ENCODE assay signal across 9 cellular contexts in genomic region chr14:51507556-51508511, GRCh38.
DNase-seq lines count a peak whose midpoint lies in the region; TF ChIP-seq lines count a peak whose summit lies in the region.
"Had no signal": no experiment of that assay in that cellular context is flagged by ENCODE, and none has a peak within 500 bp of the region (broad histone marks: within the 10 kb centered on the region; RNA-seq: fewer than 3 reads in every experiment).

No MANE protein-coding gene starts in this region.

- H3F3A ChIP-seq in neural cell (ENCODE audit: insufficient read depth, low read length, poor library complexity, severe bottlenecking) = no peaks in the 10 kb centered on the region

- intact Hi-C loops in posterior vena cava (cut with DNase I) = no loop called here

- no peaks in the 10 kb centered on the region for H3K36me3 ChIP-seq in neural cell (ENCODE audit: insufficient read depth, low read length)

- DNase-seq in AG08395 (ENCODE audit: low spot score) (peak; percentile 75), NCI-H2171 (lab: John Stamatoyannopoulos, UW) (peak; percentile 83), endothelial cell (ENCODE audit: low spot score) (no peak), kidney tubule cell (ENCODE audit: low spot score) (no peak), posterior vena cava (ENCODE audit: low spot score) (no peak), GM10266 (ENCODE audit: extremely low spot score) (no peak), GM20000 (ENCODE audit: low spot score) (no peak)
- DNase-seq: activated naive CD8-positive, alpha-beta T cell treated with anti-CD3 and anti-CD28 coated beads, Interleukin-2, amount 10 ng/mL, durations not matched to agents 7 days and 5 days had no signal

- no peak overlapping the region for H2AFZ ChIP-seq in neural cell (ENCODE audit: low read depth, low read length)

- peak overlapping the region; percentile 61 for H3K27ac Mint-ChIP-seq in endothelial cell (ENCODE audit: unreplicated experiment)
- H3K27ac Mint-ChIP-seq: activated naive CD8-positive, alpha-beta T cell treated with anti-CD3 and anti-CD28 coated beads, Interleukin-2, amount 10 ng/mL, durations not matched to agents 7 days and 5 days had no signal

- no peak for TF ChIP-seq EP300 in neural cell (conservative IDR thresholded peaks at IDR 0.05; ENCODE audit: poor library complexity, severe bottlenecking)

- TF ChIP-seq CTCF in endothelial cell (IDR thresholded peaks at IDR 0.05; ENCODE audit: unreplicated experiment) (no peak), neural cell (IDR thresholded peaks at IDR 0.05; ENCODE audit: poor library complexity, severe bottlenecking) (no peak), GM10266 (IDR thresholded peaks at IDR 0.05; ENCODE audit: control insufficient read depth, insufficient read depth, low read depth, missing control alignments) (no peak), GM20000 (IDR thresholded peaks at IDR 0.05; ENCODE audit: extremely low read depth, missing control alignments) (no peak)

- H3K4me3 ChIP-seq in neural cell (ENCODE audit: low read length) = no peak overlapping the region

- no peaks in the 10 kb centered on the region for H3K9me3 Mint-ChIP-seq in endothelial cell (ENCODE audit: unreplicated experiment)
- H3K9me3 Mint-ChIP-seq: activated naive CD8-positive, alpha-beta T cell treated with anti-CD3 and anti-CD28 coated beads, Interleukin-2, amount 10 ng/mL, durations not matched to agents 7 days and 5 days had no signal

- H3K9me2 ChIP-seq in neural cell (ENCODE audit: insufficient read depth, low read length) = no peaks in the 10 kb centered on the region

- H3K27me3 Mint-ChIP-seq in endothelial cell (ENCODE audit: unreplicated experiment) = peaks cover 2% of the 10 kb centered on the region

- H3K27ac ChIP-seq in neural cell (ENCODE audit: low read length) = no peak overlapping the region

- no peak overlapping the region for H3K4me3 Mint-ChIP-seq in endothelial cell (ENCODE audit: unreplicated experiment)
- H3K4me3 Mint-ChIP-seq: activated naive CD8-positive, alpha-beta T cell treated with anti-CD3 and anti-CD28 coated beads, Interleukin-2, amount 10 ng/mL, durations not matched to agents 7 days and 5 days had no signal

- no peak overlapping the region for H3K4me2 ChIP-seq in neural cell (ENCODE audit: low read length)

- no peaks in the 10 kb centered on the region for H4K20me1 ChIP-seq in neural cell (ENCODE audit: insufficient read depth)

- H3K9me3 ChIP-seq in neural cell (ENCODE audit: low read length) = no peaks in the 10 kb centered on the region

- H3K27me3 ChIP-seq in neural cell (ENCODE audit: insufficient read depth, low read depth, low read length) = no peaks in the 10 kb centered on the region

- H3K9ac ChIP-seq in neural cell (ENCODE audit: low read length) = no peak overlapping the region

- H3K4me1 Mint-ChIP-seq in endothelial cell (ENCODE audit: unreplicated experiment) = peaks cover 3% of the 10 kb centered on the region
- H3K4me1 Mint-ChIP-seq: activated naive CD8-positive, alpha-beta T cell treated with anti-CD3 and anti-CD28 coated beads, Interleukin-2, amount 10 ng/mL, durations not matched to agents 7 days and 5 days had no signal

- H3K79me2 ChIP-seq in neural cell (replicated peaks; ENCODE audit: insufficient read depth, low read length) = no peaks in the 10 kb centered on the region

- no peaks in the 10 kb centered on the region for H3K36me3 Mint-ChIP-seq in endothelial cell (ENCODE audit: low read depth, unreplicated experiment)
- H3K36me3 Mint-ChIP-seq: activated naive CD8-positive, alpha-beta T cell treated with anti-CD3 and anti-CD28 coated beads, Interleukin-2, amount 10 ng/mL, durations not matched to agents 7 days and 5 days had no signal

- no peak for TF ChIP-seq RAD21 in neural cell (conservative IDR thresholded peaks at IDR 0.05)

TF ChIP-seq in neural cell, 6 proteins besides CTCF, POLR2A, EP300 and RAD21:
- TF ChIP-seq TAF1 (IDR thresholded peaks at IDR 0.05; ENCODE audit: low read depth) (no peak), POLR2AphosphoS5 (IDR thresholded peaks at IDR 0.05) (peak; percentile 70)
TF ChIP-seq in neural cell: peak in this region for 1.

Comparison
In these comparisons a context has a peak if more than half of its experiments do, and no peak if none do; other contexts are left out.
1. DNase-seq: peak in AG08395 (single experiment) and NCI-H2171 (single experiment); none in endothelial cell (single experiment), kidney tubule cell (single experiment), posterior vena cava (single experiment), GM10266 (single experiment) and GM20000 (single experiment).